Comparison of ENCODE assay signal across 8 cellular contexts in genomic region chr10:110357252-110357780, GRCh38. TPM values are rescaled to one million over a fixed set of nuclear protein-coding genes. Genes with fewer than 3 reads are reported as not detected.
DNase-seq lines count a peak whose midpoint lies in the region; ATAC-seq and TF ChIP-seq lines count a peak whose summit lies in the region.

No MANE protein-coding gene starts in this region.

- ATAC-seq in GM18867 (IDR thresholded peaks at IDR 0.05; ENCODE audit: unreplicated experiment), result peak; percentile 36
- peak; percentile 41 for ATAC-seq in activated T-helper 17 cell treated with anti-CD3 and anti-CD28 coated beads, Interleukin-2, amount 50 U/mL, for 72 hours (replicated peaks)

- no peak for TF ChIP-seq EP300 in suprapubic skin (IDR thresholded peaks at IDR 0.05)

- peaks cover 13% of the 10 kb centered on the region for H3K4me1 ChIP-seq in suprapubic skin

- H3K36me3 ChIP-seq in suprapubic skin, result no peaks in the 10 kb centered on the region

- H3K9me3 ChIP-seq in suprapubic skin, result no peaks in the 10 kb centered on the region

- peak overlapping the region; percentile 82 for H3K4me3 Mint-ChIP-seq in activated T-helper 17 cell treated with anti-CD3 and anti-CD28 coated beads, Interleukin-2, amount 50 U/mL, for 72 hours

- H3K27me3 ChIP-seq in suprapubic skin, result no peaks in the 10 kb centered on the region

- peak overlapping the region; percentile 94 for H3K27ac Mint-ChIP-seq in activated T-helper 17 cell treated with anti-CD3 and anti-CD28 coated beads, Interleukin-2, amount 50 U/mL, for 72 hours

- DNase-seq in M059J (ENCODE audit: low read depth), result peak; percentile 89
- peak; percentile 86 for DNase-seq in kidney tubule cell (ENCODE audit: low spot score)
- peak; percentile 24 for DNase-seq in superior temporal gyrus (ENCODE audit: extremely low spot score)
- no peak for DNase-seq in NCI-H526 treated with DMSO at 0.1 percent for 48 hours (lab: John Stamatoyannopoulos, UW)
- DNase-seq in suprapubic skin (ENCODE audit: low spot score in 2 of 2), result no peak
- no peak for DNase-seq in CD1c-positive myeloid dendritic cell (ENCODE audit: extremely low spot score)

- H3K4me3 ChIP-seq in suprapubic skin, result no peak overlapping the region

- no peak for TF ChIP-seq CTCF in suprapubic skin (IDR thresholded peaks at IDR 0.05)

- H3K27me3 Mint-ChIP-seq in activated T-helper 17 cell treated with anti-CD3 and anti-CD28 coated beads, Interleukin-2, amount 50 U/mL, for 72 hours, result no peaks in the 10 kb centered on the region

- H3K9me3 Mint-ChIP-seq in activated T-helper 17 cell treated with anti-CD3 and anti-CD28 coated beads, Interleukin-2, amount 50 U/mL, for 72 hours, result no peaks in the 10 kb centered on the region

- no peak overlapping the region for H3K27ac ChIP-seq in suprapubic skin

- H3K36me3 Mint-ChIP-seq in activated T-helper 17 cell treated with anti-CD3 and anti-CD28 coated beads, Interleukin-2, amount 50 U/mL, for 72 hours (ENCODE audit: low read depth), result peaks cover 5% of the 10 kb centered on the region

- TF ChIP-seq POLR2A in suprapubic skin (IDR thresholded peaks at IDR 0.05), result no peak

- 72% methylated on average over 17 of the region's 17 CpGs for WGBS in suprapubic skin

- peaks cover 61% of the 10 kb centered on the region for H3K4me1 Mint-ChIP-seq in activated T-helper 17 cell treated with anti-CD3 and anti-CD28 coated beads, Interleukin-2, amount 50 U/mL, for 72 hours

RNA-seq across cellular contexts. Expression of gene SMNDC1, which starts 52.6 kb away (rescaled TPM):
- 8.4 and 13.3 TPM in 2 replicates for total RNA-seq in M059J (2014; rRNA removed; shearing (Covaris generic))
- total RNA-seq in activated T-helper 17 cell treated with anti-CD3 and anti-CD28 coated beads, Interleukin-2, amount 50 U/mL, for 72 hours, result 10 to 100 TPM; 35.8 to 40.1 TPM
- total RNA-seq in suprapubic skin, result 10 to 100 TPM; 10.3 to 15.8 (median 12.8) TPM

Comparison
In these comparisons a context has a peak if more than half of its experiments do, and no peak if none do; other contexts are left out.
1. DNase-seq: peak in M059J (single experiment), kidney tubule cell (single experiment) and superior temporal gyrus (single experiment); none in NCI-H526 treated with DMSO at 0.1 percent for 48 hours (single experiment), suprapubic skin (0 of 2) and CD1c-positive myeloid dendritic cell (single experiment).